ENCODE assay signal across 10 cellular contexts in the genomic region with DNA sequence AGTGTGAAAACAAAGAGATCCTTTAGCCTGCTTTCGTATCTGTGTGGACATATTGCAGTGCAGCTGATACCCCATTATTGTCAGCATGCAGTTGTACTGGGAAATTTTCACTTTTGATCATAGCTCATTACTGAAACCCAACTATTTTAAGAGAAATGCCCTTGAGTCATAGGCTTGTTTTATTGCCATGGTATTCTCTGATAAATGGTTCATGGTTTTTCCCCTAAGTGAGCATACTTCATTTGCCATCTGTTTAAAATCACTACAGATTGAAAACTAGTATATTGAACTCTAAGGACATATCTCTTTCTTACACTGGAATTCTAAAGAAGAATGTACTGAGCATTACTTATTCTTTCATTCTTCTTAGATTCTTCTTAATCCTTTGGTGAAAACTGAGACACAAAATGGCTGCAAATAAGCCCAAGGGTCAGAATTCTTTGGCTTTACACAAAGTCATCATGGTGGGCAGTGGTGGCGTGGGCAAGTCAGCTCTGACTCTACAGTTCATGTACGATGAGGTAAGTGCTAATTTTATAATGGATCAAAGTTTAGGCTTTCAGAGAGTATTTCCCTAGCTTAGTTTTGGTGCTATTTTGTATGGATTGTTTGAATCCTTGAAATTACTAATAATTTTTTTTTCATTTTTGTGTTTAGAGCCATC.
DNase-seq lines count a peak whose midpoint lies in the region; ATAC-seq, FAIRE-seq and TF ChIP-seq lines count a peak whose summit lies in the region.
"Had no signal": no experiment of that assay in that cellular context is flagged by ENCODE, and none has a peak within 500 bp of the region (broad histone marks: within the 10 kb centered on the region; RNA-seq: fewer than 3 reads in every experiment).

No MANE protein-coding gene starts in this region.

- peaks cover 1% of the 10 kb centered on the region for H3K9me3 Mint-ChIP-seq in glutamatergic neuron (ENCODE audit: unreplicated experiment)

- no peak for TF ChIP-seq CTCF in fibroblast of villous mesenchyme (IDR thresholded peaks at IDR 0.05; ENCODE audit: insufficient read depth, low read depth, low read length)
- TF ChIP-seq CTCF in glutamatergic neuron (IDR thresholded peaks at IDR 0.05; ENCODE audit: partially characterized antibody, unreplicated experiment) = no peak

- no peak overlapping the region for H3K4me3 ChIP-seq in fibroblast of villous mesenchyme (ENCODE audit: low read depth, low read length)

- H3K4me1 Mint-ChIP-seq in glutamatergic neuron (ENCODE audit: low read depth, unreplicated experiment) = peaks cover 16% of the 10 kb centered on the region

- no peak overlapping the region for H3K4me3 Mint-ChIP-seq in glutamatergic neuron (ENCODE audit: unreplicated experiment)

- FAIRE-seq in urothelium cell line (lab: Jason Lieb, UNC) = no peak

- DNase-seq in fibroblast of villous mesenchyme (ENCODE audit: low read depth) (peak; percentile 44), cerebellum (ENCODE audit: low spot score) (no peak), glutamatergic neuron (no peak), urothelium cell line (ENCODE audit: low spot score) (no peak), NCI-H2107 (lab: John Stamatoyannopoulos, UW) (no peak)
- DNase-seq: DMS53, H7 had no signal

- peaks cover 1% of the 10 kb centered on the region for H3K27me3 Mint-ChIP-seq in glutamatergic neuron (ENCODE audit: unreplicated experiment)

- peak; percentile 85 for ATAC-seq in GM18499 (IDR thresholded peaks at IDR 0.05; ENCODE audit: insufficient read depth, unreplicated experiment)
- ATAC-seq in GM21423 (IDR thresholded peaks at IDR 0.05; ENCODE audit: unreplicated experiment) = peak; percentile 60
- peak; percentile 69 for ATAC-seq in HG03354 (IDR thresholded peaks at IDR 0.05; ENCODE audit: poor library complexity, severe bottlenecking, unreplicated experiment)

- peaks cover 4% of the 10 kb centered on the region for H3K36me3 Mint-ChIP-seq in glutamatergic neuron (ENCODE audit: unreplicated experiment)

- H3K27ac Mint-ChIP-seq in glutamatergic neuron (ENCODE audit: unreplicated experiment) = no peak overlapping the region
